14 cellular contexts compared by ENCODE assay signal in genomic region chr16:57190136-57190535, GRCh38.
"Had no signal": no experiment of that assay in that cellular context is flagged by ENCODE, and none has a peak within 500 bp of the region (broad histone marks: within the 10 kb centered on the region; RNA-seq: fewer than 3 reads in every experiment).

No MANE protein-coding gene starts in this region.

- H3K27ac Mint-ChIP-seq: activated CD8-positive, alpha-beta T cell treated with anti-CD3 and anti-CD28 coated beads, Interleukin-2, amount 10 ng/mL, durations not matched to agents 7 days and 5 days; mesothelial cell of epicardium; naive B cell; progenitor cell of endocrine pancreas; stimulated activated naive CD8-positive, alpha-beta T cell treated with anti-CD3 and anti-CD28 coated beads, Interleukin-15, amount 100 ng/mL, for 72 hours had no signal

- H3K27me3 ChIP-seq: ascending aorta, colonic mucosa, testis had no signal

- H3K27me3 Mint-ChIP-seq: naive B cell; progenitor cell of endocrine pancreas; stimulated activated naive CD8-positive, alpha-beta T cell treated with anti-CD3 and anti-CD28 coated beads, Interleukin-15, amount 100 ng/mL, for 72 hours; T-cell had no signal

- DNase-seq: activated CD4-positive, alpha-beta T cell treated with anti-CD3 and anti-CD28 coated beads for 48 hours; activated CD8-positive, alpha-beta memory T cell treated with anti-CD3 and anti-CD28 coated beads, Interleukin-2, amount 50 U/mL, for 48 hours; activated CD8-positive, alpha-beta T cell treated with anti-CD3 and anti-CD28 coated beads, Interleukin-2, amount 10 ng/mL, durations not matched to agents 7 days and 5 days; colonic mucosa; effector CD4-positive, alpha-beta T cell; naive B cell; right cardiac atrium; stimulated activated CD4-positive, alpha-beta T cell treated with anti-CD3 and anti-CD28 coated beads, Interleukin-4, amount 100 ng/mL, for 1 hour; stimulated activated naive CD8-positive, alpha-beta T cell treated with anti-CD3 and anti-CD28 coated beads, Interleukin-15, amount 100 ng/mL, for 72 hours; T-cell; testis had no signal

- ATAC-seq: activated CD8-positive, alpha-beta T cell treated with anti-CD3 and anti-CD28 coated beads, Interleukin-2, amount 10 ng/mL, durations not matched to agents 7 days and 5 days; right cardiac atrium; stimulated activated naive CD8-positive, alpha-beta T cell treated with anti-CD3 and anti-CD28 coated beads, Interleukin-15, amount 100 ng/mL, for 72 hours; T-cell had no signal

- H3K36me3 ChIP-seq: ascending aorta, colonic mucosa had no signal

- H3K9me3 ChIP-seq: ascending aorta, colonic mucosa, testis had no signal

- H3K27ac ChIP-seq: ascending aorta, colonic mucosa had no signal

- H3K4me3 ChIP-seq: ascending aorta, colonic mucosa, testis had no signal

- H3K4me3 Mint-ChIP-seq: activated CD8-positive, alpha-beta T cell treated with anti-CD3 and anti-CD28 coated beads, Interleukin-2, amount 10 ng/mL, durations not matched to agents 7 days and 5 days; mesothelial cell of epicardium; naive B cell; stimulated activated naive CD8-positive, alpha-beta T cell treated with anti-CD3 and anti-CD28 coated beads, Interleukin-15, amount 100 ng/mL, for 72 hours; T-cell had no signal

- H3K36me3 Mint-ChIP-seq: mesothelial cell of epicardium, naive B cell had no signal

- H3K9me3 Mint-ChIP-seq: mesothelial cell of epicardium; naive B cell; stimulated activated naive CD8-positive, alpha-beta T cell treated with anti-CD3 and anti-CD28 coated beads, Interleukin-15, amount 100 ng/mL, for 72 hours; T-cell had no signal
